In the genomic region with DNA sequence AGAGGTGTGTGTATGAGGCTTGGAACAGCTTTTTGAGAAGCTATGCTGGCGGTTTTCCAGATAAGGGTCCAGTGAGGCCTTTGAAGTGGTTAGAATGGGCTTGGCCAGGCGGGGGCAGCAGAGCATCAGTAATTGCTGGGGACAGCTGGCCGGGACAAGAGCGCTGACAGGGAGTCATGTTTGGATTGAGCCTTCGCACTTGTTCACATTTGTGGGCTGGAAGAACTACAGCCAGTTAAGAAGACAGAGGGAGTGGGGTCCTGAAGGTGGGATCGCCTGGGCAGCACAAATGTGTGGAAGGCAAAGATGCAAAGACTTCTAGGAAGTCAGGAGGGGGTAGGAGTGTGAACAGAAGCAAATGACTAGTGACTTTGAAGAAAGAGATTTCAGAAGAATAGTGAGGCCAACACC, we compare ENCODE assay signal across 8 cellular contexts. TPM values are rescaled to one million over a fixed set of nuclear protein-coding genes. Genes with fewer than 3 reads are reported as not detected.
DNase-seq lines count a peak whose midpoint lies in the region; ATAC-seq and TF ChIP-seq lines count a peak whose summit lies in the region.

No MANE protein-coding gene starts in this region.

- peaks cover 4% of the 10 kb centered on the region for H3K9me3 Mint-ChIP-seq in activated T-cell treated with anti-CD3 and anti-CD28 coated beads, Interleukin-2, amount 50 U/mL, for 4 hours
- H3K9me3 Mint-ChIP-seq in nephron progenitor cell, result peaks cover 25% of the 10 kb centered on the region
- H3K9me3 Mint-ChIP-seq in stimulated activated naive CD8-positive, alpha-beta T cell treated with anti-CD3 and anti-CD28 coated beads, Interleukin-15, amount 100 ng/mL, for 72 hours, result peaks cover 6 to 9% of the 10 kb centered on the region in 2 donors

- POLR2A ChIA-PET in Panc1 (lab: Charles Lee), result no interaction called here

- no peaks in the 10 kb centered on the region for H3K9me2 ChIP-seq in Karpas-422 (replicated peaks; ENCODE audit: insufficient read depth, low read length)

- H3K36me3 ChIP-seq in Karpas-422 (ENCODE audit: insufficient read depth, low read length) (no peaks in the 10 kb centered on the region), Panc1 (ENCODE audit: control insufficient read depth, insufficient read depth, low read length) (no peaks in the 10 kb centered on the region)

- intact Hi-C loops in Panc1 (cut with micrococcal nuclease; ENCODE audit: unreplicated experiment), result loop anchor here (1.0 to 10.0 kb wide), 3 partner anchors 75 to 730 kb away; no protein-coding TSS in a partner anchor

- no peaks in the 10 kb centered on the region for H3K4me1 Mint-ChIP-seq in activated T-cell treated with anti-CD3 and anti-CD28 coated beads, Interleukin-2, amount 50 U/mL, for 4 hours (ENCODE audit: low read depth)
- no peaks in the 10 kb centered on the region for H3K4me1 Mint-ChIP-seq in nephron progenitor cell
- no peaks in the 10 kb centered on the region for H3K4me1 Mint-ChIP-seq in stimulated activated naive CD8-positive, alpha-beta T cell treated with anti-CD3 and anti-CD28 coated beads, Interleukin-15, amount 100 ng/mL, for 72 hours

- H3K4me1 ChIP-seq in Karpas-422 (ENCODE audit: low read length) (no peaks in the 10 kb centered on the region), Panc1 (ENCODE audit: control insufficient read depth, insufficient read depth, low read length) (peaks cover 3% of the 10 kb centered on the region; the same call in 1 of the 2 replicates)

- H4K20me1 ChIP-seq in Karpas-422 (ENCODE audit: insufficient read depth, low read depth, low read length), result no peaks in the 10 kb centered on the region

- H3K9ac ChIP-seq in Karpas-422 (ENCODE audit: low read length), result no peak overlapping the region

- H3K27ac ChIP-seq in Karpas-422 (ENCODE audit: low read length), result no peak overlapping the region
- no peak overlapping the region for H3K27ac ChIP-seq in Panc1 (ENCODE audit: low read length)

- CTCF ChIA-PET in Panc1 (lab: Charles Lee), result interaction anchor here (1.0 to 1.3 kb wide), 2 partner anchors 732 to 740 kb away, joined by 3 to 5 read pairs; no protein-coding TSS in a partner anchor

- H3K9me3 ChIP-seq in Karpas-422 (ENCODE audit: low read length) (peaks cover 6% of the 10 kb centered on the region; the same call in 1 of the 2 replicates), Panc1 (ENCODE audit: control insufficient read depth, insufficient read depth, low read depth, low read length) (no peaks in the 10 kb centered on the region)

- H3K4me3 Mint-ChIP-seq in activated T-cell treated with anti-CD3 and anti-CD28 coated beads, Interleukin-2, amount 50 U/mL, for 4 hours, result no peak overlapping the region
- H3K4me3 Mint-ChIP-seq in nephron progenitor cell, result no peak overlapping the region
- no peak overlapping the region for H3K4me3 Mint-ChIP-seq in stimulated activated naive CD8-positive, alpha-beta T cell treated with anti-CD3 and anti-CD28 coated beads, Interleukin-15, amount 100 ng/mL, for 72 hours

- H3K79me2 ChIP-seq in Karpas-422 (ENCODE audit: low read length), result no peaks in the 10 kb centered on the region

- no peak overlapping the region for H3K4me3 ChIP-seq in Karpas-422 (ENCODE audit: low read length)
- no peak overlapping the region for H3K4me3 ChIP-seq in Panc1 (ENCODE audit: low read depth in 2 of 2, low read length in 2 of 2)

- DNase-seq in DMS79 (lab: John Stamatoyannopoulos, UW) (peak; percentile 45), Karpas-422 (peak; percentile 90), Panc1 (ENCODE audit: low read depth, low spot score) (peak; percentile 51), fibroblast of gingiva (ENCODE audit: low read depth) (peak; percentile 60), nephron progenitor cell (peak; percentile 92)
- peak; percentile 56 for DNase-seq in activated T-cell treated with anti-CD3 and anti-CD28 coated beads, Interleukin-2, amount 50 U/mL, for 4 hours
- peak; percentile 59 to 71 for DNase-seq in stimulated activated naive CD8-positive, alpha-beta T cell treated with anti-CD3 and anti-CD28 coated beads, Interleukin-15, amount 100 ng/mL, for 72 hours

- H3K4me2 ChIP-seq in Karpas-422 (ENCODE audit: low read depth, low read length, poor library complexity, severe bottlenecking), result no peak overlapping the region

- peaks cover 28% of the 10 kb centered on the region for H3K27me3 Mint-ChIP-seq in activated T-cell treated with anti-CD3 and anti-CD28 coated beads, Interleukin-2, amount 50 U/mL, for 4 hours (ENCODE audit: low read depth)
- H3K27me3 Mint-ChIP-seq in nephron progenitor cell (ENCODE audit: low read depth, poor library complexity), result peaks cover 7% of the 10 kb centered on the region
- H3K27me3 Mint-ChIP-seq in stimulated activated naive CD8-positive, alpha-beta T cell treated with anti-CD3 and anti-CD28 coated beads, Interleukin-15, amount 100 ng/mL, for 72 hours, result peaks cover 36% of the 10 kb centered on the region

- H3K27me3 ChIP-seq in Karpas-422 (ENCODE audit: low read length) (0 out of 2 replicates have a peak, but pooled peaks cover 2% of the 10 kb centered on the region), Panc1 (ENCODE audit: control insufficient read depth, insufficient read depth, low read length) (peaks cover 1% of the 10 kb centered on the region; the same call in 1 of the 2 replicates)

- H2AFZ ChIP-seq in Karpas-422 (ENCODE audit: low read length), result no peak overlapping the region; the same call in 1 of the 2 replicates

- ATAC-seq in GM21723 (IDR thresholded peaks at IDR 0.05; ENCODE audit: unreplicated experiment) (peak; percentile 99), Panc1 (peak; percentile 98)
- peak; percentile 60 to 84 for ATAC-seq in activated T-cell treated with anti-CD3 and anti-CD28 coated beads, Interleukin-2, amount 50 U/mL, for 4 hours
- peak; percentile 88 for ATAC-seq in stimulated activated naive CD8-positive, alpha-beta T cell treated with anti-CD3 and anti-CD28 coated beads, Interleukin-15, amount 100 ng/mL, for 72 hours

- no TSS peak for BruUV-seq in Panc1 (replicated peaks; lab: Mats Ljungman, UMichigan)

- H3K36me3 Mint-ChIP-seq in activated T-cell treated with anti-CD3 and anti-CD28 coated beads, Interleukin-2, amount 50 U/mL, for 4 hours (ENCODE audit: insufficient read depth), result no peaks in the 10 kb centered on the region
- no peaks in the 10 kb centered on the region for H3K36me3 Mint-ChIP-seq in nephron progenitor cell (ENCODE audit: low read depth)

- H3K27ac Mint-ChIP-seq in nephron progenitor cell, result no peak overlapping the region
- H3K27ac Mint-ChIP-seq in stimulated activated naive CD8-positive, alpha-beta T cell treated with anti-CD3 and anti-CD28 coated beads, Interleukin-15, amount 100 ng/mL, for 72 hours, result no peak overlapping the region

- TF ChIP-seq CTCF in Panc1 (IDR thresholded peaks at IDR 0.05) (peak; percentile 84), nephron progenitor cell (IDR thresholded peaks at IDR 0.05) (peak; percentile 81)

- in situ Hi-C loops in Panc1 (cut with HindIII; ENCODE audit: low pct_unique_long_range_greater_than_20kb, low sequenced_read_pairs), result no loop called here

RNA-seq across cellular contexts. Expression of a gene that starts 12.8 kb away (rescaled TPM):
- total RNA-seq in Karpas-422 (2014; rRNA removed; shearing (Covaris generic); ENCODE audit: low replicate concordance), result 26.1 and 63.4 TPM in 2 replicates
- 16.1 TPM for total RNA-seq in Panc1 (2021; ENCODE audit: unreplicated experiment)
- 31.7 TPM for polyA plus RNA-seq in Panc1 (2012; ENCODE audit: insufficient read length)
- 10 to 100 TPM; 36.7 to 39.8 (median 39.3) TPM for total RNA-seq in activated T-cell treated with anti-CD3 and anti-CD28 coated beads, Interleukin-2, amount 50 U/mL, for 4 hours
